Comparison of ENCODE assay signal across 21 cellular contexts in the genomic region with DNA sequence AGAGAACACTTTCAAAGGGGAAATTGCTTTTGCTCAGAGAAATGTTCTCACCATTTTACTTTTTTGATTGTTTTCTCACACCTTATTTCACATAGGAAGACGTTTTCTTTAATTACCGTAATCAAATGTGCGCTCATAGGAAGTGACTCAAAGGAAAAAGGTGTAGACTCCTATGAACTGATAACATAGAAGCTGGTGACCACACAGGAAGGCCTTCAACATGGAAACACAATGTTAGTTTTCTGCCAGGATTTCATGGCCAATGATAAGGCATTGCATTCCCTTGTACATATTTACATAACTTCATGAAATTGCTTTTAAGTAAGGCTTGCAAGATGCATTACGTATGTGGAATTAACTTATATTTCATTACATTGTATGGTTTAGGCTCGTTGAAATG. TPM values are rescaled to one million over a fixed set of nuclear protein-coding genes. Genes with fewer than 3 reads are reported as not detected.
"Had no signal": no experiment of that assay in that cellular context is flagged by ENCODE, and none has a peak within 500 bp of the region (broad histone marks: within the 10 kb centered on the region; RNA-seq: fewer than 3 reads in every experiment).

No MANE protein-coding gene starts in this region.

- FAIRE-seq: colon, keratinocyte had no signal

- H3K27me3 ChIP-seq: foreskin keratinocyte, tibial artery had no signal

- H3K4me1 ChIP-seq: foreskin keratinocyte, tibial artery had no signal

- H3K4me1 Mint-ChIP-seq: activated naive CD4-positive, alpha-beta T cell treated with anti-CD3 and anti-CD28 coated beads, Interleukin-2, amount 50 U/mL, for 24 hours; endodermal cell; naive thymus-derived CD8-positive, alpha-beta T cell; stimulated activated effector memory CD8-positive, alpha-beta T cell treated with anti-CD3 and anti-CD28 coated beads, Interleukin-12 subunit alpha, Interleukin-12 subunit beta, amount 100 ng/mL, for 72 hours; stimulated activated naive CD8-positive, alpha-beta T cell treated with anti-CD3 and anti-CD28 coated beads, Interleukin-15, amount 100 ng/mL, for 72 hours; T-cell had no signal

- H3K36me3 Mint-ChIP-seq: activated naive CD4-positive, alpha-beta T cell treated with anti-CD3 and anti-CD28 coated beads, Interleukin-2, amount 50 U/mL, for 24 hours; brain; naive thymus-derived CD8-positive, alpha-beta T cell; stimulated activated effector memory CD8-positive, alpha-beta T cell treated with anti-CD3 and anti-CD28 coated beads, Interleukin-12 subunit alpha, Interleukin-12 subunit beta, amount 100 ng/mL, for 72 hours; T-cell had no signal

- H3K9me3 ChIP-seq: tibial artery had no signal

- H3K27ac ChIP-seq: foreskin keratinocyte, tibial artery had no signal

- H3K27me3 Mint-ChIP-seq: activated naive CD4-positive, alpha-beta T cell treated with anti-CD3 and anti-CD28 coated beads, Interleukin-2, amount 50 U/mL, for 24 hours; brain; progenitor cell of endocrine pancreas; stimulated activated naive CD8-positive, alpha-beta T cell treated with anti-CD3 and anti-CD28 coated beads, Interleukin-15, amount 100 ng/mL, for 72 hours had no signal

- H3K9me3 Mint-ChIP-seq: activated naive CD4-positive, alpha-beta T cell treated with anti-CD3 and anti-CD28 coated beads, Interleukin-2, amount 50 U/mL, for 24 hours; endodermal cell; stimulated activated naive CD8-positive, alpha-beta T cell treated with anti-CD3 and anti-CD28 coated beads, Interleukin-15, amount 100 ng/mL, for 72 hours; T-helper 2 cell treated with Interferon-gamma antibody and Interleukin-4, amounts not matched to agents 5 μg/mL and 100 μg/mL, for 36 hours had no signal

- H3K27ac Mint-ChIP-seq: activated naive CD4-positive, alpha-beta T cell treated with anti-CD3 and anti-CD28 coated beads, Interleukin-2, amount 50 U/mL, for 24 hours; brain; endodermal cell; naive thymus-derived CD8-positive, alpha-beta T cell; progenitor cell of endocrine pancreas; stimulated activated effector memory CD8-positive, alpha-beta T cell treated with anti-CD3 and anti-CD28 coated beads, Interleukin-12 subunit alpha, Interleukin-12 subunit beta, amount 100 ng/mL, for 72 hours; stimulated activated naive CD8-positive, alpha-beta T cell treated with anti-CD3 and anti-CD28 coated beads, Interleukin-15, amount 100 ng/mL, for 72 hours; T-cell; T-helper 2 cell treated with Interferon-gamma antibody and Interleukin-4, amounts not matched to agents 5 μg/mL and 100 μg/mL, for 36 hours had no signal

- H3K4me3 Mint-ChIP-seq: activated naive CD4-positive, alpha-beta T cell treated with anti-CD3 and anti-CD28 coated beads, Interleukin-2, amount 50 U/mL, for 24 hours; brain; endodermal cell; naive thymus-derived CD8-positive, alpha-beta T cell; stimulated activated effector memory CD8-positive, alpha-beta T cell treated with anti-CD3 and anti-CD28 coated beads, Interleukin-12 subunit alpha, Interleukin-12 subunit beta, amount 100 ng/mL, for 72 hours; stimulated activated naive CD8-positive, alpha-beta T cell treated with anti-CD3 and anti-CD28 coated beads, Interleukin-15, amount 100 ng/mL, for 72 hours; T-cell; T-helper 2 cell treated with Interferon-gamma antibody and Interleukin-4, amounts not matched to agents 5 μg/mL and 100 μg/mL, for 36 hours had no signal

- DNase-seq: activated CD4-positive, alpha-beta T cell treated with anti-CD3 and anti-CD28 coated beads for 1 hour; activated gamma-delta T cell treated with Interleukin-2 at 50 U/mL for 16 hours; activated T-cell treated with anti-CD3 and anti-CD28 coated beads, Interleukin-2, amount 50 U/mL, for 1 hour; aorta; caudate nucleus; endodermal cell; foreskin keratinocyte; naive thymus-derived CD8-positive, alpha-beta T cell; stimulated activated CD4-positive, alpha-beta T cell treated with anti-CD3 and anti-CD28 coated beads, Interleukin-1b, Interleukin-23, amount 100 ng/mL, for 48 hours; stimulated activated naive CD8-positive, alpha-beta T cell treated with anti-CD3 and anti-CD28 coated beads, Interleukin-15, amount 100 ng/mL, for 72 hours; T-cell; tibial artery had no signal

- H3K36me3 ChIP-seq: tibial artery had no signal

- H3K4me3 ChIP-seq: lung, tibial artery had no signal

- ATAC-seq: foreskin keratinocyte; naive thymus-derived CD8-positive, alpha-beta T cell; stimulated activated effector memory CD8-positive, alpha-beta T cell treated with anti-CD3 and anti-CD28 coated beads, Interleukin-12 subunit alpha, Interleukin-12 subunit beta, amount 100 ng/mL, for 72 hours; stimulated activated naive CD8-positive, alpha-beta T cell treated with anti-CD3 and anti-CD28 coated beads, Interleukin-15, amount 100 ng/mL, for 72 hours; T-cell had no signal

RNA-seq across cellular contexts. Expression of a gene that starts 40.9 kb away (rescaled TPM):
- total RNA-seq: foreskin keratinocyte; naive thymus-derived CD8-positive, alpha-beta T cell; osteocyte; T-cell had no signal
- polyA plus RNA-seq: aorta; foreskin keratinocyte; keratinocyte; naive thymus-derived CD8-positive, alpha-beta T cell had no signal
